2 cellular contexts compared by ENCODE assay signal in genomic region chr2:65381607-65382032, GRCh38.
TF ChIP-seq lines count a peak whose summit lies in the region.

No MANE protein-coding gene starts in this region.

TF ChIP-seq in IMR-90, 13 proteins besides CTCF, POLR2A, EP300 and RAD21:
- TF ChIP-seq MAZ (IDR thresholded peaks at IDR 0.05; ENCODE audit: borderline replicate concordance, low read depth, low read length) (no peak), CEBPB (IDR thresholded peaks at IDR 0.05; ENCODE audit: low read depth, low read length) (no peak), NFE2L2 (IDR thresholded peaks at IDR 0.05; ENCODE audit: low read depth, low read length) (no peak), BHLHE40 (IDR thresholded peaks at IDR 0.05; ENCODE audit: low read depth, low read length) (no peak), SMC3 (IDR thresholded peaks at IDR 0.05; ENCODE audit: low read depth, low read length) (no peak), CHD1 (IDR thresholded peaks at IDR 0.05; ENCODE audit: low read depth, low read length) (no peak), MAFK (IDR thresholded peaks at IDR 0.05; ENCODE audit: low read depth, low read length) (no peak), ELK1 (IDR thresholded peaks at IDR 0.05; ENCODE audit: borderline replicate concordance, low read depth, low read length) (no peak), USF2 (IDR thresholded peaks at IDR 0.05; ENCODE audit: low read depth, low read length) (no peak), RFX5 (IDR thresholded peaks at IDR 0.05; ENCODE audit: low read depth, low read length) (no peak), FOS (IDR thresholded peaks at IDR 0.05; ENCODE audit: low read depth, low read length) (no peak), MXI1 (IDR thresholded peaks at IDR 0.05; ENCODE audit: borderline replicate concordance, low read depth, low read length) (no peak), RCOR1 (IDR thresholded peaks at IDR 0.05; ENCODE audit: insufficient replicate concordance, low read length) (no peak)

TF ChIP-seq in WTC11, 78 proteins besides CTCF, POLR2A, EP300 and RAD21:
- TF ChIP-seq GABPB1 (CRISPR knock-in tag; IDR thresholded peaks at IDR 0.05) (0 out of 2 replicates have a peak, but pooled peaks have one; percentile 15), HMGXB4 (CRISPR knock-in tag; IDR thresholded peaks at IDR 0.05) (no peak), USF1 (CRISPR knock-in tag; IDR thresholded peaks at IDR 0.05) (no peak)
TF ChIP-seq in WTC11: peak in this region for 1.
